In the genomic region with DNA sequence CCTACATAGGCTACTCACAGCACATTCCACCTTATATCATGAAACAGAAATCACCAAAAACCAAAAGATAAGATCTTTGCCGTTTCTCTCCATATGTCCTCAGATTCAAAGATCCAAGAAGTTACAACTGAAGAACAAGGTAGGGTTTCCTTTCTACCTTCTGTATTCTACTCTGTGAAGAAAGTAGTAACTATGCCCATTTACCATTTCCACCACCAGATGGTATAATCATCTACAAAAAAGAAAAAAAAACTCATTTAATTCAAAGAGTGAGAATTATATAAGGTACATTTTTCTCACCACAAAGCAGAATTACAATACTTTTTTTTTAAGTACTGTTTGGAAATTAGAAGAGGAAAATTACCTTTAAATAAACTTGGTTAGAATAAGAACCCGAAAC, we compare ENCODE assay signal across 19 cellular contexts.
DNase-seq lines count a peak whose midpoint lies in the region; ATAC-seq and TF ChIP-seq lines count a peak whose summit lies in the region.
"Had no signal": no experiment of that assay in that cellular context is flagged by ENCODE, and none has a peak within 500 bp of the region (broad histone marks: within the 10 kb centered on the region; RNA-seq: fewer than 3 reads in every experiment).

No MANE protein-coding gene starts in this region.

- no peaks in the 10 kb centered on the region for H3K4me1 ChIP-seq in psoas muscle
- H3K4me1 ChIP-seq: ascending aorta, suprapubic skin had no signal

- H3K27ac ChIP-seq in RWPE1, result no peak overlapping the region
- H3K27ac ChIP-seq in psoas muscle, result no peak overlapping the region
- H3K27ac ChIP-seq: ascending aorta, skin epidermis, suprapubic skin had no signal

- CTCF ChIA-PET in RWPE1 (lab: Yijun Ruan, JAX), result no interaction called here

- POLR2A ChIA-PET in RWPE1 (lab: Yijun Ruan, JAX; ENCODE audit: low non-redundant PET), result no interaction called here

- no peak for ATAC-seq in HG03175 (IDR thresholded peaks at IDR 0.05; ENCODE audit: unreplicated experiment)
- no peak for ATAC-seq in GM18873 (IDR thresholded peaks at IDR 0.05; ENCODE audit: low FRiP score, unreplicated experiment)
- ATAC-seq in psoas muscle, result no peak
- ATAC-seq: T-helper 17 cell had no signal

- TF ChIP-seq CTCF in RWPE1 (conservative IDR thresholded peaks at IDR 0.05; ENCODE audit: low read depth), result peak; percentile 20; the same call in 1 of the 2 replicates
- TF ChIP-seq CTCF in fibroblast of villous mesenchyme (IDR thresholded peaks at IDR 0.05; ENCODE audit: insufficient read depth, low read depth, low read length), result peak; percentile 12
- no peak for TF ChIP-seq CTCF in psoas muscle (IDR thresholded peaks at IDR 0.05)

- no peaks in the 10 kb centered on the region for H3K9me3 ChIP-seq in psoas muscle
- H3K9me3 ChIP-seq: ascending aorta, suprapubic skin had no signal

- no peaks in the 10 kb centered on the region for H3K36me3 ChIP-seq in psoas muscle (ENCODE audit: insufficient read depth in 1 of 2, low read depth in 1 of 2)
- H3K36me3 ChIP-seq: ascending aorta; BLaER1 treated with 17β-estradiol and CSF1 and Interleukin-3, amounts not matched to agents 10 nM and 100 nM; suprapubic skin had no signal

- WGBS in psoas muscle, 3 donors, result 46 to 69% (median 59%) methylated on average over 2 of the region's 2 CpGs

- DNase-seq in AML-193 (lab: John Stamatoyannopoulos, UW), result peak; percentile 16 to 31
- DNase-seq in ELR (ENCODE audit: low read depth), result peak; percentile 19
- DNase-seq in RWPE1 (ENCODE audit: low spot score), result peak; percentile 6
- no peak for DNase-seq in fibroblast of villous mesenchyme (ENCODE audit: low read depth)
- no peak for DNase-seq in psoas muscle
- DNase-seq: activated CD4-positive, CD25-positive, alpha-beta regulatory T cell treated with anti-CD3 and anti-CD28 coated beads, Interleukin-2, amount 50 U/mL, for 72 hours; activated gamma-delta T cell; DMS53; naive B cell; NCI-H345; SHP77 treated with DMSO at 0.1 percent for 48 hours; T-helper 17 cell had no signal

- intact Hi-C loops in psoas muscle (cut with DNase I), result no loop called here

- no peaks in the 10 kb centered on the region for H3K27me3 ChIP-seq in psoas muscle (ENCODE audit: insufficient read depth in 3 of 3, low read length in 2 of 3)
- H3K27me3 ChIP-seq: ascending aorta; BLaER1 treated with 17β-estradiol and CSF1 and Interleukin-3, amounts not matched to agents 10 nM and 100 nM; suprapubic skin had no signal

- H3K4me3 ChIP-seq in fibroblast of villous mesenchyme (ENCODE audit: low read depth, low read length) (no peak overlapping the region), psoas muscle (no peak overlapping the region)
- H3K4me3 ChIP-seq: ascending aorta; BLaER1 treated with 17β-estradiol and CSF1 and Interleukin-3, amounts not matched to agents 10 nM and 100 nM; lung; skin epidermis; suprapubic skin had no signal

Comparison
In these comparisons a context has a peak if more than half of its experiments do, and no peak if none do; other contexts are left out.
1. DNase-seq: peak in AML-193 (2 of 2), ELR (single experiment) and RWPE1 (single experiment); none in fibroblast of villous mesenchyme (single experiment) and psoas muscle (0 of 2).